ENCODE assay signal across 18 cellular contexts in the genomic region with DNA sequence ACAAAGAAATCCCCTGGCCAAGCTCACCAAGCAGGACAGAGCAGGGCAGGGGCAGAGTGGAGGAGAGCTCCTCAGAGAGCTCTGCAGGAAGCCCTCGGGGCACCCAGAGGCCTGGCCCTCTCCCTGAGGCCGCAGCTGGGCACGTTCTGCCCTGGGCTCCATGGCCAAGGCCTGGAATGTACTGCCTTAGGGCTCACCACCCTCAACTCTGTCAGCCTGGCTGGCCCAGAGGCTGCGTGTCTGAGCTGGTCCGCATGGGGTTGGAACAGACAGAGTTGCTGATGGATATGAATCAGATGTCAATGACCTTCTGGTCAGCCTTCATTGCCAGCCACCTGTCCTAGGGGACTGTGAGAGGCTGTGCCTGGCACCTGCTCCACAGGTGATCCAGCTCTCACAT. TPM values are rescaled to one million over a fixed set of nuclear protein-coding genes. Genes with fewer than 3 reads are reported as not detected.
DNase-seq lines count a peak whose midpoint lies in the region; FAIRE-seq and TF ChIP-seq lines count a peak whose summit lies in the region.
"Had no signal": no experiment of that assay in that cellular context is flagged by ENCODE, and none has a peak within 500 bp of the region (broad histone marks: within the 10 kb centered on the region; RNA-seq: fewer than 3 reads in every experiment).

No MANE protein-coding gene starts in this region.

- intact Hi-C loops in stomach (cut with DNase I; ENCODE audit: low total_unique reads) = no loop called here

- H4K20me1 ChIP-seq in keratinocyte (ENCODE audit: control insufficient read depth, extremely low read depth, insufficient read depth, low read length) = no peaks in the 10 kb centered on the region

- H3K27me3 ChIP-seq in keratinocyte (ENCODE audit: control insufficient read depth, extremely low read depth, insufficient read depth, low read length) (peaks cover 22% of the 10 kb centered on the region), stomach (peaks cover 0 to 15% (median 0%) of the 10 kb centered on the region in 3 donors)
- H3K27me3 ChIP-seq: testis had no signal

- TF ChIP-seq CTCF in keratinocyte (optimal IDR thresholded peaks at IDR 0.05 in 1 of 3, IDR thresholded peaks at IDR 0.05 in 1 of 3, conservative IDR thresholded peaks at IDR 0.05 in 1 of 3; ENCODE audit: extremely low read depth in 1 of 3, insufficient read depth in 2 of 3, low read length in 3 of 3) (no peak), stomach (IDR thresholded peaks at IDR 0.05) (peak in 1 of 7 experiments; percentile 4)

- H3K9me3 ChIP-seq in keratinocyte (ENCODE audit: control insufficient read depth, low read depth, low read length) = no peaks in the 10 kb centered on the region
- no peaks in the 10 kb centered on the region for H3K9me3 ChIP-seq in stomach
- H3K9me3 ChIP-seq: testis had no signal

- no peak overlapping the region for H3K4me3 ChIP-seq in keratinocyte (ENCODE audit: control insufficient read depth in 2 of 3, extremely low read depth in 1 of 3, insufficient read depth in 2 of 3, low read depth in 1 of 3, low read length in 3 of 3)
- no peak overlapping the region for H3K4me3 ChIP-seq in stomach
- H3K4me3 ChIP-seq: skin epidermis, testis had no signal

- peak; percentile 11 for DNase-seq in NCI-H2196 (lab: John Stamatoyannopoulos, UW; ENCODE audit: unreplicated experiment)
- DNase-seq in NCI-H2196 treated with DMSO at 0.1 percent for 48 hours (lab: John Stamatoyannopoulos, UW; ENCODE audit: unreplicated experiment) = no peak
- DNase-seq in astrocyte of the hippocampus (ENCODE audit: low read depth, low spot score) = peak; percentile 11
- peak; percentile 67 for DNase-seq in keratinocyte (ENCODE audit: low read depth, low spot score)
- peak; percentile 26 for DNase-seq in stomach
- no peak for DNase-seq in pons (ENCODE audit: low spot score)
- DNase-seq in NCI-H1105 treated with DMSO at 0.1 percent for 48 hours (lab: John Stamatoyannopoulos, UW) = no peak
- no peak for DNase-seq in NK-92 treated with Interleukin-12 subunit alpha and Interleukin-12 subunit beta, amount 100 ng/mL, for 24 hours (lab: John Stamatoyannopoulos, UW)
- DNase-seq: activated CD8-positive, alpha-beta T cell treated with anti-CD3 and anti-CD28 coated beads for 36 hours; activated gamma-delta T cell; central memory CD4-positive, alpha-beta T cell; naive thymus-derived CD8-positive, alpha-beta T cell; T-helper 17 cell had no signal

- no peak for TF ChIP-seq EP300 in stomach (IDR thresholded peaks at IDR 0.05)

- no peak overlapping the region for H2AFZ ChIP-seq in keratinocyte (ENCODE audit: control insufficient read depth, low read length)

- H3K27ac ChIP-seq in keratinocyte (ENCODE audit: control insufficient read depth, insufficient read depth, low read length) = no peak overlapping the region
- H3K27ac ChIP-seq in stomach = no peak overlapping the region
- H3K27ac ChIP-seq: 22Rv1, KMS-11, skin epidermis, testis had no signal

- H3K9ac ChIP-seq in keratinocyte (ENCODE audit: control insufficient read depth, extremely low read depth, insufficient read depth, low read length) = no peak overlapping the region
- H3K9ac ChIP-seq: KMS-11 had no signal

- TF ChIP-seq POLR2A in stomach (IDR thresholded peaks at IDR 0.05) = no peak

- 50 to 76% (median 59%) methylated on average over 2 to 5 of the region's 5 CpGs for WGBS in stomach, 5 donors

- H3K4me2 ChIP-seq in keratinocyte (ENCODE audit: control insufficient read depth, extremely low read depth, insufficient read depth, low read depth, low read length) = no peak overlapping the region
- H3K4me2 ChIP-seq: KMS-11 had no signal

- no peak for FAIRE-seq in keratinocyte (lab: Jason Lieb, UNC)
- FAIRE-seq: endothelial cell of umbilical vein had no signal

- dilution Hi-C loops in keratinocyte (cut with MboI; ENCODE audit: extremely low pct_ligation_motif_present, low sequenced_read_pairs) = no loop called here

- no peaks in the 10 kb centered on the region for H3K9me1 ChIP-seq in keratinocyte (ENCODE audit: control insufficient read depth, extremely low read depth, insufficient read depth, low read length)

- H3K4me1 ChIP-seq in keratinocyte (ENCODE audit: control insufficient read depth, extremely low read depth, insufficient read depth, low read length) = peaks cover 47% of the 10 kb centered on the region
- H3K4me1 ChIP-seq in stomach = peaks cover 0 to 26% (median 10%) of the 10 kb centered on the region in 4 donors

- H3K36me3 ChIP-seq in keratinocyte (ENCODE audit: control insufficient read depth in 2 of 2, extremely low read depth in 1 of 2, insufficient read depth in 2 of 2, low read length in 2 of 2) (no peaks in the 10 kb centered on the region), stomach (no peaks in the 10 kb centered on the region)

- no peaks in the 10 kb centered on the region for H3K79me2 ChIP-seq in keratinocyte (ENCODE audit: control insufficient read depth, insufficient read depth, low read length)

RNA-seq across cellular contexts. Expression of gene PCMTD2, which starts 33.3 kb away (rescaled TPM):
- polyA plus RNA-seq in keratinocyte (24.5 to 25.8 TPM (median 25.6 TPM) in 3 replicates), stomach (10 to 100 TPM; 14.1 to 29.3 (median 23.8) TPM)
- polyA plus RNA-seq in keratinocyte (2011; ENCODE audit: low read depth) = 36.6 TPM
- polyA plus RNA-seq in keratinocyte (2011; cell fraction: cytosol; rRNA removed) = 12.2 and 14.2 TPM in 2 replicates
- 69.4 and 91.5 TPM in 2 replicates for polyA plus RNA-seq in keratinocyte (2011; cell fraction: nucleus; rRNA removed)
- 11.7 and 18.5 TPM in 2 replicates for polyA plus RNA-seq in keratinocyte (2012; ENCODE audit: low replicate concordance)
- polyA minus RNA-seq in keratinocyte = 7.1 to 18.6 TPM (median 14.0 TPM) in 3 replicates
- 14.6 TPM for polyA minus RNA-seq in keratinocyte (2011; cell fraction: cytosol; rRNA and poly(A)+ RNA removed)
- 15.0 and 26.2 TPM in 2 replicates for polyA minus RNA-seq in keratinocyte (2011; cell fraction: nucleus; rRNA and poly(A)+ RNA removed)
- 100 to 1,000 TPM in 1 of 5 donors, 10 to 100 TPM in 4; 15.2 to 107 (median 57.4) TPM for total RNA-seq in stomach

RNA-seq across cellular contexts. Expression of gene MYT1, which starts 58.0 kb away (rescaled TPM):
- polyA plus RNA-seq in keratinocyte (not detected in 3 replicates), stomach (under 1 TPM in 2 of 3 donors, not detected in 1; 0.08 to 0.25 TPM)
- not detected for polyA plus RNA-seq in keratinocyte (2011; ENCODE audit: low read depth)
- not detected in 2 replicates for polyA plus RNA-seq in keratinocyte (2011; cell fraction: cytosol; rRNA removed)
- polyA plus RNA-seq in keratinocyte (2011; cell fraction: nucleus; rRNA removed) = not detected in 2 replicates
- not detected in 2 replicates for polyA plus RNA-seq in keratinocyte (2012; ENCODE audit: low replicate concordance)
- polyA minus RNA-seq in keratinocyte = not detected in 3 replicates
- polyA minus RNA-seq in keratinocyte (2011; cell fraction: cytosol; rRNA and poly(A)+ RNA removed) = not detected
- polyA minus RNA-seq in keratinocyte (2011; cell fraction: nucleus; rRNA and poly(A)+ RNA removed) = not detected in 2 replicates
- total RNA-seq in stomach = under 1 TPM in 1 of 5 donors, not detected in 4; 0.55 TPM
- total RNA-seq: activated CD8-positive, alpha-beta T cell treated with anti-CD3 and anti-CD28 coated beads for 36 hours; endothelial cell of umbilical vein; naive thymus-derived CD8-positive, alpha-beta T cell; T-helper 17 cell had no signal
- polyA plus RNA-seq: endothelial cell of umbilical vein; naive thymus-derived CD8-positive, alpha-beta T cell had no signal

Comparison
In these comparisons a context has a peak if more than half of its experiments do, and no peak if none do; other contexts are left out.
1. DNase-seq: peak in NCI-H2196 (single experiment), astrocyte of the hippocampus (single experiment), keratinocyte (single experiment) and stomach (single experiment); none in NCI-H2196 treated with DMSO at 0.1 percent for 48 hours (single experiment), pons (single experiment), NCI-H1105 treated with DMSO at 0.1 percent for 48 hours (single experiment) and NK-92 treated with Interleukin-12 subunit alpha and Interleukin-12 subunit beta, amount 100 ng/mL, for 24 hours (single experiment).